17 cellular contexts compared by ENCODE assay signal in the genomic region with DNA sequence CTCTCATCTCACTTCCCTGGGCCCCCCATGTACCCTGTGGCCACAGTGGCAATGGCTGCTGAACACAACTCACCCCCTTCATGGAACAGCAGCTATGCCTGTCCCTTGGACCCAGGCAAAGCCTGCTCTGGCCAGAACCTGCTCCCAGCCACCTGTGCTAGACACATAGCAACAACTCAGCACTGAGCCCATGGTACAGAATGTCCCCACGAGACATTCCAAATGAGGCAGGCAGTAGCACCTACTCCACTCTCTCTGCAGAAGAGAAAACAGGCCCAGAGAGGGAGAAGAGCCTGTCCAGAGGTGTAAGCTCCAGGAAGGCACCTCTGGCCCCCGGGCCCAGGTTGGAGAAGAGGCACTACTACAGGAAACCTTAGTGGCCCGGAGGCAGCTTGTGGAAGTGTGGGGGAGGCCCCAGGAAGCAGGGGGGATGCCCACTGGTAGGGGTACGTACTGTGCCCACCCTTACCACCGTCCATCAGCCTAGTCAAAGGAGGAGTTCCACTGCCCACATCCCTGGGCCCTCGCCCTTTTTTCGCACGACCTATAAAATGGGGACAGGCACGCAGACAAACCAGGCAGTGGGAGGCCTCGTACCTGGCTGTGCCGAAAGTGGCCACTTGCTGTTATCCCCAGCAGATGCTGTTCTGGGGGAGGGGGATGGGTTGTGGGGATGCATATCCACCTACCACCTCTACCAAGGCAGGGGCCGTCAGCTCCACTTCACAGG.
A peak's percentile ranks its signal among the peaks of the same experiment; 100 is the strongest.
DNase-seq lines count a peak whose midpoint lies in the region; ATAC-seq and TF ChIP-seq lines count a peak whose summit lies in the region.
"Had no signal": no experiment of that assay in that cellular context is flagged by ENCODE, and none has a peak within 500 bp of the region (broad histone marks: within the 10 kb centered on the region; RNA-seq: fewer than 3 reads in every experiment).

No MANE protein-coding gene starts in this region.

- ATAC-seq in RWPE2 (ENCODE audit: low read depth), result no peak
- ATAC-seq in stimulated activated effector memory CD8-positive, alpha-beta T cell treated with anti-CD3 and anti-CD28 coated beads, Interleukin-12 subunit alpha, Interleukin-12 subunit beta, amount 100 ng/mL, for 72 hours, result no peak
- ATAC-seq: A549 had no signal

- H3K4me1 Mint-ChIP-seq in activated naive CD4-positive, alpha-beta T cell treated with anti-CD3 and anti-CD28 coated beads, Interleukin-2, amount 50 U/mL, for 24 hours, result peaks cover 8% of the 10 kb centered on the region
- H3K4me1 Mint-ChIP-seq in activated naive CD4-positive, alpha-beta T cell treated with anti-CD3 and anti-CD28 coated beads, Interleukin-2, amount 10 ng/mL, durations not matched to agents 7 days and 5 days, result no peaks in the 10 kb centered on the region
- peaks cover 56% of the 10 kb centered on the region for H3K4me1 Mint-ChIP-seq in endothelial cell (ENCODE audit: unreplicated experiment)
- peaks cover 38% of the 10 kb centered on the region for H3K4me1 Mint-ChIP-seq in stimulated activated effector memory CD8-positive, alpha-beta T cell treated with anti-CD3 and anti-CD28 coated beads, Interleukin-12 subunit alpha, Interleukin-12 subunit beta, amount 100 ng/mL, for 72 hours
- H3K4me1 Mint-ChIP-seq in HFFc6 (ENCODE audit: low read depth), result peaks cover 12% of the 10 kb centered on the region

- H3K9me3 ChIP-seq in RWPE2 (ENCODE audit: severe bottlenecking), result no peaks in the 10 kb centered on the region
- H3K9me3 ChIP-seq: A549 had no signal

- H3K4me3 Mint-ChIP-seq in activated naive CD4-positive, alpha-beta T cell treated with anti-CD3 and anti-CD28 coated beads, Interleukin-2, amount 50 U/mL, for 24 hours, result no peak overlapping the region
- no peak overlapping the region for H3K4me3 Mint-ChIP-seq in activated naive CD4-positive, alpha-beta T cell treated with anti-CD3 and anti-CD28 coated beads, Interleukin-2, amount 10 ng/mL, durations not matched to agents 7 days and 5 days
- H3K4me3 Mint-ChIP-seq in endothelial cell (ENCODE audit: unreplicated experiment) (peak overlapping the region; percentile 63), HFFc6 (no peak overlapping the region)
- no peak overlapping the region for H3K4me3 Mint-ChIP-seq in stimulated activated effector memory CD8-positive, alpha-beta T cell treated with anti-CD3 and anti-CD28 coated beads, Interleukin-12 subunit alpha, Interleukin-12 subunit beta, amount 100 ng/mL, for 72 hours

- H3K4me3 ChIP-seq in RWPE2 (ENCODE audit: severe bottlenecking), result no peak overlapping the region
- H3K4me3 ChIP-seq: A549 had no signal

- CTCF ChIA-PET in activated naive CD4-positive, alpha-beta T cell treated with anti-CD3 and anti-CD28 coated beads, Interleukin-2, amount 10 ng/mL, durations not matched to agents 7 days and 5 days (lab: Charles Lee), result interaction anchor here (1.3 kb wide), 1 partner anchor 11 kb away, joined by 3 read pairs; no protein-coding TSS in a partner anchor

- no peaks in the 10 kb centered on the region for H3K4me1 ChIP-seq in RWPE2 (ENCODE audit: insufficient read depth, poor library complexity, severe bottlenecking)

- H3K27ac Mint-ChIP-seq in activated naive CD4-positive, alpha-beta T cell treated with anti-CD3 and anti-CD28 coated beads, Interleukin-2, amount 50 U/mL, for 24 hours, result peak overlapping the region; percentile 46
- no peak overlapping the region for H3K27ac Mint-ChIP-seq in activated naive CD4-positive, alpha-beta T cell treated with anti-CD3 and anti-CD28 coated beads, Interleukin-2, amount 10 ng/mL, durations not matched to agents 7 days and 5 days
- H3K27ac Mint-ChIP-seq in endothelial cell (ENCODE audit: unreplicated experiment) (peak overlapping the region; percentile 76), HFFc6 (no peak overlapping the region)
- H3K27ac Mint-ChIP-seq in stimulated activated effector memory CD8-positive, alpha-beta T cell treated with anti-CD3 and anti-CD28 coated beads, Interleukin-12 subunit alpha, Interleukin-12 subunit beta, amount 100 ng/mL, for 72 hours, result peak overlapping the region; percentile 85

- DNase-seq in activated naive CD4-positive, alpha-beta T cell treated with anti-CD3 and anti-CD28 coated beads, Interleukin-2, amount 10 ng/mL, durations not matched to agents 7 days and 5 days, result no peak
- peak; percentile 81 for DNase-seq in RWPE2 (ENCODE audit: low spot score)
- DNase-seq in endothelial cell (ENCODE audit: low spot score), result no peak
- DNase-seq in stimulated activated effector memory CD8-positive, alpha-beta T cell treated with anti-CD3 and anti-CD28 coated beads, Interleukin-12 subunit alpha, Interleukin-12 subunit beta, amount 100 ng/mL, for 72 hours (ENCODE audit: low spot score in 2 of 2), result no peak
- no peak for DNase-seq in HFFc6
- DNase-seq in kidney tubule cell (ENCODE audit: low spot score), result no peak
- no peak for DNase-seq in NCI-H1417 treated with DMSO at 0.1 percent for 48 hours (lab: John Stamatoyannopoulos, UW)
- DNase-seq: activated CD4-positive, alpha-beta T cell treated with anti-CD3 and anti-CD28 coated beads, Interleukin-2, amount 50 U/mL, for 4 hours; brain microvascular endothelial cell; effector memory CD4-positive, alpha-beta T cell; islet precursor cell; Karpas-422; NCI-H1105 treated with DMSO at 0.1 percent for 48 hours; NCI-H2171; NCI-H774 had no signal

- no peaks in the 10 kb centered on the region for H3K27me3 ChIP-seq in RWPE2 (ENCODE audit: insufficient read depth, poor library complexity, severe bottlenecking)
- H3K27me3 ChIP-seq: brain microvascular endothelial cell had no signal

- H3K9me3 Mint-ChIP-seq in activated naive CD4-positive, alpha-beta T cell treated with anti-CD3 and anti-CD28 coated beads, Interleukin-2, amount 50 U/mL, for 24 hours, result no peaks in the 10 kb centered on the region
- no peaks in the 10 kb centered on the region for H3K9me3 Mint-ChIP-seq in activated naive CD4-positive, alpha-beta T cell treated with anti-CD3 and anti-CD28 coated beads, Interleukin-2, amount 10 ng/mL, durations not matched to agents 7 days and 5 days
- H3K9me3 Mint-ChIP-seq in endothelial cell (ENCODE audit: unreplicated experiment), result no peaks in the 10 kb centered on the region
- no peaks in the 10 kb centered on the region for H3K9me3 Mint-ChIP-seq in stimulated activated effector memory CD8-positive, alpha-beta T cell treated with anti-CD3 and anti-CD28 coated beads, Interleukin-12 subunit alpha, Interleukin-12 subunit beta, amount 100 ng/mL, for 72 hours
- no peaks in the 10 kb centered on the region for H3K9me3 Mint-ChIP-seq in HFFc6

- H3K36me3 ChIP-seq in RWPE2 (ENCODE audit: low read depth), result no peaks in the 10 kb centered on the region

- no peak overlapping the region for H3K27ac ChIP-seq in RWPE2 (ENCODE audit: poor library complexity, severe bottlenecking)
- H3K27ac ChIP-seq: brain microvascular endothelial cell had no signal

- TF ChIP-seq CTCF in RWPE2 (IDR thresholded peaks at IDR 0.05; ENCODE audit: poor library complexity, severe bottlenecking), result no peak
- no peak for TF ChIP-seq CTCF in endothelial cell (IDR thresholded peaks at IDR 0.05; ENCODE audit: unreplicated experiment)
- TF ChIP-seq CTCF in HFFc6 (IDR thresholded peaks at IDR 0.05), result no peak

- H3K27me3 Mint-ChIP-seq in activated naive CD4-positive, alpha-beta T cell treated with anti-CD3 and anti-CD28 coated beads, Interleukin-2, amount 50 U/mL, for 24 hours, result no peaks in the 10 kb centered on the region
- no peaks in the 10 kb centered on the region for H3K27me3 Mint-ChIP-seq in activated naive CD4-positive, alpha-beta T cell treated with anti-CD3 and anti-CD28 coated beads, Interleukin-2, amount 10 ng/mL, durations not matched to agents 7 days and 5 days
- H3K27me3 Mint-ChIP-seq in endothelial cell (ENCODE audit: unreplicated experiment) (peaks cover 25% of the 10 kb centered on the region), HFFc6 (ENCODE audit: insufficient read depth) (peaks cover 10% of the 10 kb centered on the region)

- no peaks in the 10 kb centered on the region for H3K36me3 Mint-ChIP-seq in activated naive CD4-positive, alpha-beta T cell treated with anti-CD3 and anti-CD28 coated beads, Interleukin-2, amount 50 U/mL, for 24 hours
- peaks cover 4% of the 10 kb centered on the region for H3K36me3 Mint-ChIP-seq in activated naive CD4-positive, alpha-beta T cell treated with anti-CD3 and anti-CD28 coated beads, Interleukin-2, amount 10 ng/mL, durations not matched to agents 7 days and 5 days
- H3K36me3 Mint-ChIP-seq in endothelial cell (ENCODE audit: low read depth, unreplicated experiment) (peaks cover 27% of the 10 kb centered on the region), HFFc6 (ENCODE audit: low read depth) (peaks cover 4% of the 10 kb centered on the region; the same call in 1 of the 2 replicates)
- H3K36me3 Mint-ChIP-seq in stimulated activated effector memory CD8-positive, alpha-beta T cell treated with anti-CD3 and anti-CD28 coated beads, Interleukin-12 subunit alpha, Interleukin-12 subunit beta, amount 100 ng/mL, for 72 hours, result peaks cover 40% of the 10 kb centered on the region

Comparison
In these comparisons a context has a peak if more than half of its experiments do, and no peak if none do; other contexts are left out.
1. H3K27ac Mint-ChIP-seq: peak in activated naive CD4-positive, alpha-beta T cell treated with anti-CD3 and anti-CD28 coated beads, Interleukin-2, amount 50 U/mL, for 24 hours (single experiment), endothelial cell (single experiment) and stimulated activated effector memory CD8-positive, alpha-beta T cell treated with anti-CD3 and anti-CD28 coated beads, Interleukin-12 subunit alpha, Interleukin-12 subunit beta, amount 100 ng/mL, for 72 hours (single experiment); none in activated naive CD4-positive, alpha-beta T cell treated with anti-CD3 and anti-CD28 coated beads, Interleukin-2, amount 10 ng/mL, durations not matched to agents 7 days and 5 days (single experiment) and HFFc6 (single experiment).